1 cellular context compared by ENCODE assay signal in the genomic region with DNA sequence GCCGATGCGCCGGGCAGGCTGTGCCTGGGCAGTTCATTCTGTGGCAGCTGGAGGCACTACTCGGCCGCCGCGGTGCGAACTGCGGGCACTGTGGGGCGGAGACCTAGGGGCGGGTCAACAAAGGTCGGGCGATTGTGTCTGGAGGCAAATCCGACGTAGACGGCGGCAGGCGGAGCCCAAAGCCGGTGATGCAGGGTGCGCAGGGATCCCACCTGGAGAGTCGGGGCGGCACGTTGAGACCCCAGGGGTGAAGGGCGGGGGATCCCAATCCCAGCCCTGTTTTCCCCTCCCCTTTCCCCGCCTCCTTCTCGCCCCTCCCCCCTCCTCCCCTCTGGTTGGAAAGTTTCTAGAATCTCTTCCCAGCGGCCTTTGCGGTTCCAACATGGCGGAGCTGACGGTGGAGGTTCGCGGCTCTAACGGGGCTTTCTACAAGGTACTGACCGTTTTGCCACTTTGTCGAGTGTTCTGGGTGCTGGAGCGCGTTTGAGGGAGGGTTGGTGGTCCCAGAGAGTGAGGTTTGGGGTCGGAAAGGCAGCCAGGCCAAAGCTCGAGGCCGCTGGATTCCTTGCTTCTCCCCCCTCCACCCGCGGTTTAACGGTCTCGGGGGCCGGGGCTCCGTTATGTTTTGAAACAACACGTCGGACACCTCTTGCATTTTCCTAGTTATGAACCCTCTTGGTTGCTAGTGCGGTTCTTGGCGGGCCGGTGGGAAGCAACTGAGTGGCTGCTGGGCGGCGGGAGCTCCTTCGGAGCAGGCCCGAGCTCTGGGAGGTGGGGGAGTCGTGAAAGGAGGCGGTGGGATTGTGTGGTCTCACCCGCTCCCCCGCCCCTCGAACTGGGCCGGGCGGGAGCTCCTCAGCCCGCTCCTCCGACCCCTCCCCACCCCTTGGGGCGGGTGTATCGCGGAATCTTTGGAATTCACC.
TF ChIP-seq lines count a peak whose summit lies in the region.

A gene (plus strand): TSS at position 367 of the 923 bp plus-strand sequence. CDS start 16 bp downstream, at position 383.

TF ChIP-seq in HepG2, 621 proteins besides CTCF, POLR2A, EP300 and RAD21 (continued from another document and continues in another):
- TF ChIP-seq, protein P1, sequence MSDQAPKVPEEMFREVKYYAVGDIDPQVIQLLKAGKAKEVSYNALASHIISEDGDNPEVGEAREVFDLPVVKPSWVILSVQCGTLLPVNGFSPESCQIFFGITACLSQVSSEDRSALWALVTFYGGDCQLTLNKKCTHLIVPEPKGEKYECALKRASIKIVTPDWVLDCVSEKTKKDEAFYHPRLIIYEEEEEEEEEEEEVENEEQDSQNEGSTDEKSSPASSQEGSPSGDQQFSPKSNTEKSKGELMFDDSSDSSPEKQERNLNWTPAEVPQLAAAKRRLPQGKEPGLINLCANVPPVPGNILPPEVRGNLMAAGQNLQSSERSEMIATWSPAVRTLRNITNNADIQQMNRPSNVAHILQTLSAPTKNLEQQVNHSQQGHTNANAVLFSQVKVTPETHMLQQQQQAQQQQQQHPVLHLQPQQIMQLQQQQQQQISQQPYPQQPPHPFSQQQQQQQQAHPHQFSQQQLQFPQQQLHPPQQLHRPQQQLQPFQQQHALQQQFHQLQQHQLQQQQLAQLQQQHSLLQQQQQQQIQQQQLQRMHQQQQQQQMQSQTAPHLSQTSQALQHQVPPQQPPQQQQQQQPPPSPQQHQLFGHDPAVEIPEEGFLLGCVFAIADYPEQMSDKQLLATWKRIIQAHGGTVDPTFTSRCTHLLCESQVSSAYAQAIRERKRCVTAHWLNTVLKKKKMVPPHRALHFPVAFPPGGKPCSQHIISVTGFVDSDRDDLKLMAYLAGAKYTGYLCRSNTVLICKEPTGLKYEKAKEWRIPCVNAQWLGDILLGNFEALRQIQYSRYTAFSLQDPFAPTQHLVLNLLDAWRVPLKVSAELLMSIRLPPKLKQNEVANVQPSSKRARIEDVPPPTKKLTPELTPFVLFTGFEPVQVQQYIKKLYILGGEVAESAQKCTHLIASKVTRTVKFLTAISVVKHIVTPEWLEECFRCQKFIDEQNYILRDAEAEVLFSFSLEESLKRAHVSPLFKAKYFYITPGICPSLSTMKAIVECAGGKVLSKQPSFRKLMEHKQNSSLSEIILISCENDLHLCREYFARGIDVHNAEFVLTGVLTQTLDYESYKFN (CRISPR knock-in tag; conservative IDR thresholded peaks at IDR 0.05) = peak; percentile 11
- TF ChIP-seq ZNF20 (CRISPR knock-in tag; IDR thresholded peaks at IDR 0.05) (no peak), TSC22D2 (CRISPR knock-in tag; IDR thresholded peaks at IDR 0.05; ENCODE audit: borderline replicate concordance) (no peak), HCFC1 (IDR thresholded peaks at IDR 0.05; ENCODE audit: low read depth, low read length) (peak; percentile 13; the same call in 1 of the 2 replicates), FIP1L1 (IDR thresholded peaks at IDR 0.05; ENCODE audit: borderline replicate concordance, insufficient read depth, low read depth, low read length) (no peak), FOXA3 (CRISPR knock-in tag; IDR thresholded peaks at IDR 0.05) (peak; percentile 36; the same call in 1 of the 2 replicates), ATF1 (CRISPR knock-in tag; IDR thresholded peaks at IDR 0.05) (no peak), ZNF101 (CRISPR knock-in tag; IDR thresholded peaks at IDR 0.05; ENCODE audit: borderline replicate concordance, low read depth) (no peak), RARA (CRISPR knock-in tag; IDR thresholded peaks at IDR 0.05) (peak; percentile 41), ZNF263 (CRISPR knock-in tag; IDR thresholded peaks at IDR 0.05) (no peak), ZNF552 (CRISPR knock-in tag; IDR thresholded peaks at IDR 0.05; ENCODE audit: borderline replicate concordance) (no peak), SAP130 (CRISPR knock-in tag; IDR thresholded peaks at IDR 0.05; ENCODE audit: low read depth) (peak; percentile 33; the same call in 1 of the 2 replicates), MXD4 (CRISPR knock-in tag; IDR thresholded peaks at IDR 0.05) (no peak), ZSCAN25 (CRISPR knock-in tag; IDR thresholded peaks at IDR 0.05) (no peak), U2AF1 (optimal IDR thresholded peaks at IDR 0.05; ENCODE audit: low read depth, low read length) (no peak), ZMYM4 (CRISPR knock-in tag; IDR thresholded peaks at IDR 0.05) (peak; percentile 71), ZNF546 (CRISPR knock-in tag; conservative IDR thresholded peaks at IDR 0.05) (0 out of 2 replicates have a peak, but pooled peaks have one; percentile 66), ZFY (CRISPR knock-in tag; IDR thresholded peaks at IDR 0.05) (peak; percentile 81), ZNF225 (CRISPR knock-in tag; IDR thresholded peaks at IDR 0.05) (peak; percentile 30; the same call in 1 of the 2 replicates), DMAP1 (CRISPR knock-in tag; IDR thresholded peaks at IDR 0.05) (peak; percentile 82), SALL1 (CRISPR knock-in tag; IDR thresholded peaks at IDR 0.05) (peak; percentile 26), THAP11 (CRISPR knock-in tag; IDR thresholded peaks at IDR 0.05) (peak; percentile 48; the same call in 1 of the 2 replicates), SIN3B (IDR thresholded peaks at IDR 0.05; ENCODE audit: low read length) (0 out of 2 replicates have a peak, but pooled peaks have one; percentile 50)
- TF ChIP-seq, protein P2, sequence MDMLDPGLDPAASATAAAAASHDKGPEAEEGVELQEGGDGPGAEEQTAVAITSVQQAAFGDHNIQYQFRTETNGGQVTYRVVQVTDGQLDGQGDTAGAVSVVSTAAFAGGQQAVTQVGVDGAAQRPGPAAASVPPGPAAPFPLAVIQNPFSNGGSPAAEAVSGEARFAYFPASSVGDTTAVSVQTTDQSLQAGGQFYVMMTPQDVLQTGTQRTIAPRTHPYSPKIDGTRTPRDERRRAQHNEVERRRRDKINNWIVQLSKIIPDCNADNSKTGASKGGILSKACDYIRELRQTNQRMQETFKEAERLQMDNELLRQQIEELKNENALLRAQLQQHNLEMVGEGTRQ (IDR thresholded peaks at IDR 0.05; ENCODE audit: low read depth, low read length) = no peak
- TF ChIP-seq, protein P2 (CRISPR knock-in tag; IDR thresholded peaks at IDR 0.05; ENCODE audit: borderline replicate concordance) = no peak
- TF ChIP-seq, protein P3, sequence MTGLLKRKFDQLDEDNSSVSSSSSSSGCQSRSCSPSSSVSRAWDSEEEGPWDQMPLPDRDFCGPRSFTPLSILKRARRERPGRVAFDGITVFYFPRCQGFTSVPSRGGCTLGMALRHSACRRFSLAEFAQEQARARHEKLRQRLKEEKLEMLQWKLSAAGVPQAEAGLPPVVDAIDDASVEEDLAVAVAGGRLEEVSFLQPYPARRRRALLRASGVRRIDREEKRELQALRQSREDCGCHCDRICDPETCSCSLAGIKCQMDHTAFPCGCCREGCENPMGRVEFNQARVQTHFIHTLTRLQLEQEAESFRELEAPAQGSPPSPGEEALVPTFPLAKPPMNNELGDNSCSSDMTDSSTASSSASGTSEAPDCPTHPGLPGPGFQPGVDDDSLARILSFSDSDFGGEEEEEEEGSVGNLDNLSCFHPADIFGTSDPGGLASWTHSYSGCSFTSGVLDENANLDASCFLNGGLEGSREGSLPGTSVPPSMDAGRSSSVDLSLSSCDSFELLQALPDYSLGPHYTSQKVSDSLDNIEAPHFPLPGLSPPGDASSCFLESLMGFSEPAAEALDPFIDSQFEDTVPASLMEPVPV (CRISPR knock-in tag; IDR thresholded peaks at IDR 0.05) = 0 out of 2 replicates have a peak, but pooled peaks have one; percentile 61
- TF ChIP-seq, protein P4, sequence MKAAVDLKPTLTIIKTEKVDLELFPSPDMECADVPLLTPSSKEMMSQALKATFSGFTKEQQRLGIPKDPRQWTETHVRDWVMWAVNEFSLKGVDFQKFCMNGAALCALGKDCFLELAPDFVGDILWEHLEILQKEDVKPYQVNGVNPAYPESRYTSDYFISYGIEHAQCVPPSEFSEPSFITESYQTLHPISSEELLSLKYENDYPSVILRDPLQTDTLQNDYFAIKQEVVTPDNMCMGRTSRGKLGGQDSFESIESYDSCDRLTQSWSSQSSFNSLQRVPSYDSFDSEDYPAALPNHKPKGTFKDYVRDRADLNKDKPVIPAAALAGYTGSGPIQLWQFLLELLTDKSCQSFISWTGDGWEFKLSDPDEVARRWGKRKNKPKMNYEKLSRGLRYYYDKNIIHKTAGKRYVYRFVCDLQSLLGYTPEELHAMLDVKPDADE (CRISPR knock-in tag; IDR thresholded peaks at IDR 0.05) = 0 out of 2 replicates have a peak, but pooled peaks have one; percentile 25
- TF ChIP-seq, protein P5, sequence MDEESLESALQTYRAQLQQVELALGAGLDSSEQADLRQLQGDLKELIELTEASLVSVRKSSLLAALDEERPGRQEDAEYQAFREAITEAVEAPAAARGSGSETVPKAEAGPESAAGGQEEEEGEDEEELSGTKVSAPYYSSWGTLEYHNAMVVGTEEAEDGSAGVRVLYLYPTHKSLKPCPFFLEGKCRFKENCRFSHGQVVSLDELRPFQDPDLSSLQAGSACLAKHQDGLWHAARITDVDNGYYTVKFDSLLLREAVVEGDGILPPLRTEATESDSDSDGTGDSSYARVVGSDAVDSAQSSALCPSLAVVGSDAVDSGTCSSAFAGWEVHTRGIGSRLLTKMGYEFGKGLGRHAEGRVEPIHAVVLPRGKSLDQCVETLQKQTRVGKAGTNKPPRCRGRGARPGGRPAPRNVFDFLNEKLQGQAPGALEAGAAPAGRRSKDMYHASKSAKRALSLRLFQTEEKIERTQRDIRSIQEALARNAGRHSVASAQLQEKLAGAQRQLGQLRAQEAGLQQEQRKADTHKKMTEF (CRISPR knock-in tag; IDR thresholded peaks at IDR 0.05) = peak; percentile 45; the same call in 1 of the 2 replicates
- TF ChIP-seq, protein P6, sequence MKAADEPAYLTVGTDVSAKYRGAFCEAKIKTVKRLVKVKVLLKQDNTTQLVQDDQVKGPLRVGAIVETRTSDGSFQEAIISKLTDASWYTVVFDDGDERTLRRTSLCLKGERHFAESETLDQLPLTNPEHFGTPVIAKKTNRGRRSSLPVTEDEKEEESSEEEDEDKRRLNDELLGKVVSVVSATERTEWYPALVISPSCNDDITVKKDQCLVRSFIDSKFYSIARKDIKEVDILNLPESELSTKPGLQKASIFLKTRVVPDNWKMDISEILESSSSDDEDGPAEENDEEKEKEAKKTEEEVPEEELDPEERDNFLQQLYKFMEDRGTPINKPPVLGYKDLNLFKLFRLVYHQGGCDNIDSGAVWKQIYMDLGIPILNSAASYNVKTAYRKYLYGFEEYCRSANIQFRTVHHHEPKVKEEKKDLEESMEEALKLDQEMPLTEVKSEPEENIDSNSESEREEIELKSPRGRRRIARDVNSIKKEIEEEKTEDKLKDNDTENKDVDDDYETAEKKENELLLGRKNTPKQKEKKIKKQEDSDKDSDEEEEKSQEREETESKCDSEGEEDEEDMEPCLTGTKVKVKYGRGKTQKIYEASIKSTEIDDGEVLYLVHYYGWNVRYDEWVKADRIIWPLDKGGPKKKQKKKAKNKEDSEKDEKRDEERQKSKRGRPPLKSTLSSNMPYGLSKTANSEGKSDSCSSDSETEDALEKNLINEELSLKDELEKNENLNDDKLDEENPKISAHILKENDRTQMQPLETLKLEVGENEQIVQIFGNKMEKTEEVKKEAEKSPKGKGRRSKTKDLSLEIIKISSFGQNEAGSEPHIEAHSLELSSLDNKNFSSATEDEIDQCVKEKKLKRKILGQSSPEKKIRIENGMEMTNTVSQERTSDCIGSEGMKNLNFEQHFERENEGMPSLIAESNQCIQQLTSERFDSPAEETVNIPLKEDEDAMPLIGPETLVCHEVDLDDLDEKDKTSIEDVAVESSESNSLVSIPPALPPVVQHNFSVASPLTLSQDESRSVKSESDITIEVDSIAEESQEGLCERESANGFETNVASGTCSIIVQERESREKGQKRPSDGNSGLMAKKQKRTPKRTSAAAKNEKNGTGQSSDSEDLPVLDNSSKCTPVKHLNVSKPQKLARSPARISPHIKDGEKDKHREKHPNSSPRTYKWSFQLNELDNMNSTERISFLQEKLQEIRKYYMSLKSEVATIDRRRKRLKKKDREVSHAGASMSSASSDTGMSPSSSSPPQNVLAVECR (CRISPR knock-in tag; IDR thresholded peaks at IDR 0.05; ENCODE audit: borderline replicate concordance) = peak; percentile 79
- TF ChIP-seq, protein P7, sequence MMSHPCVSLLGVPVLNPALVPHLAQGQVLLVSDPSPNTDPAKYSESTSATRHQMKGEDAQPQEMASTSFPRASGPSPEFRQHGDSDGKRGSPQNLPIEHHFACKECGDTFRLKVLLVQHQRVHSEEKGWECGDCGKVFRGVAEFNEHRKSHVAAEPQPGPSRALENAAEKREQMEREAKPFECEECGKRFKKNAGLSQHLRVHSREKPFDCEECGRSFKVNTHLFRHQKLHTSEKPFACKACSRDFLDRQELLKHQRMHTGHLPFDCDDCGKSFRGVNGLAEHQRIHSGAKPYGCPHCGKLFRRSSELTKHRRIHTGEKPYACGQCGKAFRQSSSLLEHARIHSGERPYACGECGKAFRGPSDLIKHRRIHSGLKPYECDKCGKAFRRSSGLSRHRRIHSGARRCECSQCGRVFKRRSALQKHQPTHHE (CRISPR knock-in tag; IDR thresholded peaks at IDR 0.05; ENCODE audit: borderline replicate concordance) = no peak
- TF ChIP-seq, protein P8, sequence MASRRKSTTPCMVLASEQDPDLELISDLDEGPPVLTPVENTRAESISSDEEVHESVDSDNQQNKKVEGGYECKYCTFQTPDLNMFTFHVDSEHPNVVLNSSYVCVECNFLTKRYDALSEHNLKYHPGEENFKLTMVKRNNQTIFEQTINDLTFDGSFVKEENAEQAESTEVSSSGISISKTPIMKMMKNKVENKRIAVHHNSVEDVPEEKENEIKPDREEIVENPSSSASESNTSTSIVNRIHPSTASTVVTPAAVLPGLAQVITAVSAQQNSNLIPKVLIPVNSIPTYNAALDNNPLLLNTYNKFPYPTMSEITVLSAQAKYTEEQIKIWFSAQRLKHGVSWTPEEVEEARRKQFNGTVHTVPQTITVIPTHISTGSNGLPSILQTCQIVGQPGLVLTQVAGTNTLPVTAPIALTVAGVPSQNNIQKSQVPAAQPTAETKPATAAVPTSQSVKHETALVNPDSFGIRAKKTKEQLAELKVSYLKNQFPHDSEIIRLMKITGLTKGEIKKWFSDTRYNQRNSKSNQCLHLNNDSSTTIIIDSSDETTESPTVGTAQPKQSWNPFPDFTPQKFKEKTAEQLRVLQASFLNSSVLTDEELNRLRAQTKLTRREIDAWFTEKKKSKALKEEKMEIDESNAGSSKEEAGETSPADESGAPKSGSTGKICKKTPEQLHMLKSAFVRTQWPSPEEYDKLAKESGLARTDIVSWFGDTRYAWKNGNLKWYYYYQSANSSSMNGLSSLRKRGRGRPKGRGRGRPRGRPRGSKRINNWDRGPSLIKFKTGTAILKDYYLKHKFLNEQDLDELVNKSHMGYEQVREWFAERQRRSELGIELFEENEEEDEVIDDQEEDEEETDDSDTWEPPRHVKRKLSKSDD (CRISPR knock-in tag; IDR thresholded peaks at IDR 0.05; ENCODE audit: low read depth) = peak; percentile 37; the same call in 1 of the 2 replicates
- TF ChIP-seq, protein P9, sequence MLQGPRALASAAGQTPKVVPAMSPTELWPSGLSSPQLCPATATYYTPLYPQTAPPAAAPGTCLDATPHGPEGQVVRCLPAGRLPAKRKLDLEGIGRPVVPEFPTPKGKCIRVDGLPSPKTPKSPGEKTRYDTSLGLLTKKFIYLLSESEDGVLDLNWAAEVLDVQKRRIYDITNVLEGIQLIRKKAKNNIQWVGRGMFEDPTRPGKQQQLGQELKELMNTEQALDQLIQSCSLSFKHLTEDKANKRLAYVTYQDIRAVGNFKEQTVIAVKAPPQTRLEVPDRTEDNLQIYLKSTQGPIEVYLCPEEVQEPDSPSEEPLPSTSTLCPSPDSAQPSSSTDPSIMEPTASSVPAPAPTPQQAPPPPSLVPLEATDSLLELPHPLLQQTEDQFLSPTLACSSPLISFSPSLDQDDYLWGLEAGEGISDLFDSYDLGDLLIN (CRISPR knock-in tag; IDR thresholded peaks at IDR 0.05; ENCODE audit: borderline replicate concordance) = no peak
